In genomic region chr17:7253082-7253481, GRCh38 we compare ENCODE assay signal across 7 cellular contexts. TPM values are rescaled to one million over a fixed set of nuclear protein-coding genes. Genes with fewer than 3 reads are reported as not detected.
DNase-seq lines count a peak whose midpoint lies in the region; ATAC-seq and TF ChIP-seq lines count a peak whose summit lies in the region.

No MANE protein-coding gene starts in this region.

- POLR2A ChIA-PET in activated CD8-positive, alpha-beta T cell treated with anti-CD3 and anti-CD28 coated beads, Interleukin-2, amount 10 ng/mL, durations not matched to agents 7 days and 5 days (lab: Charles Lee): no interaction called here

- no peak overlapping the region for H3K27ac ChIP-seq in iPS DF 6.9 (ENCODE audit: low read length)

- peak; percentile 21 for DNase-seq in HT-29 (ENCODE audit: low spot score)
- DNase-seq in activated CD8-positive, alpha-beta T cell treated with anti-CD3 and anti-CD28 coated beads, Interleukin-2, amount 10 ng/mL, durations not matched to agents 7 days and 5 days: no peak
- no peak for DNase-seq in iPS DF 6.9 (ENCODE audit: low read depth, low spot score)
- no peak for DNase-seq in stimulated activated naive B cell treated with anti-CD40 and anti-IgM and Interleukin-4, amounts not matched to agents 10 μg/mL and 1 μg/mL and 100 μg/mL, for 72 hours
- no peak for DNase-seq in GM10266 (ENCODE audit: extremely low spot score)
- DNase-seq in activated CD4-positive, alpha-beta T cell treated with anti-CD3 and anti-CD28 coated beads for 1 hour: no peak

- H3K36me3 ChIP-seq in iPS DF 6.9 (ENCODE audit: control insufficient read depth, insufficient read depth, low read length): peaks cover 7% of the 10 kb centered on the region; the same call in 1 of the 2 replicates

- H3K36me3 Mint-ChIP-seq in activated CD8-positive, alpha-beta T cell treated with anti-CD3 and anti-CD28 coated beads, Interleukin-2, amount 10 ng/mL, durations not matched to agents 7 days and 5 days (ENCODE audit: low read depth): peaks cover 39% of the 10 kb centered on the region
- peaks cover 36 to 46% of the 10 kb centered on the region in 2 donors for H3K36me3 Mint-ChIP-seq in stimulated activated naive B cell treated with anti-CD40 and anti-IgM and Interleukin-4, amounts not matched to agents 10 μg/mL and 1 μg/mL and 100 μg/mL, for 72 hours

- no peak for TF ChIP-seq CTCF in GM10266 (IDR thresholded peaks at IDR 0.05; ENCODE audit: control insufficient read depth, insufficient read depth, low read depth, missing control alignments)

- peak overlapping the region; percentile 83 for H3K4me3 Mint-ChIP-seq in activated CD8-positive, alpha-beta T cell treated with anti-CD3 and anti-CD28 coated beads, Interleukin-2, amount 10 ng/mL, durations not matched to agents 7 days and 5 days
- H3K4me3 Mint-ChIP-seq in stimulated activated naive B cell treated with anti-CD40 and anti-IgM and Interleukin-4, amounts not matched to agents 10 μg/mL and 1 μg/mL and 100 μg/mL, for 72 hours: peak overlapping the region; percentile 92 to 98

- H3K27me3 ChIP-seq in iPS DF 6.9 (ENCODE audit: control insufficient read depth, insufficient read depth, low read length): no peaks in the 10 kb centered on the region

- CTCF ChIA-PET in activated CD8-positive, alpha-beta T cell treated with anti-CD3 and anti-CD28 coated beads, Interleukin-2, amount 10 ng/mL, durations not matched to agents 7 days and 5 days (lab: Charles Lee): no interaction called here

- WGBS in iPS DF 6.9 (ENCODE audit: insufficient coverage, insufficient read length): no CpG with 5 or more reads among the region's 5 CpGs

- peak overlapping the region; percentile 87; the same call in 1 of the 2 replicates for H3K4me3 ChIP-seq in iPS DF 6.9 (ENCODE audit: low read length)

- no peaks in the 10 kb centered on the region for H3K9me3 ChIP-seq in iPS DF 6.9 (ENCODE audit: control insufficient read depth, insufficient read depth, low read length)

- H3K27me3 Mint-ChIP-seq in activated CD8-positive, alpha-beta T cell treated with anti-CD3 and anti-CD28 coated beads, Interleukin-2, amount 10 ng/mL, durations not matched to agents 7 days and 5 days (ENCODE audit: low read depth): no peaks in the 10 kb centered on the region
- H3K27me3 Mint-ChIP-seq in stimulated activated naive B cell treated with anti-CD40 and anti-IgM and Interleukin-4, amounts not matched to agents 10 μg/mL and 1 μg/mL and 100 μg/mL, for 72 hours: no peaks in the 10 kb centered on the region

- ATAC-seq in activated CD8-positive, alpha-beta T cell treated with anti-CD3 and anti-CD28 coated beads, Interleukin-2, amount 10 ng/mL, durations not matched to agents 7 days and 5 days: no peak
- ATAC-seq in stimulated activated naive B cell treated with anti-CD40 and anti-IgM and Interleukin-4, amounts not matched to agents 10 μg/mL and 1 μg/mL and 100 μg/mL, for 72 hours (replicated peaks): no peak
- no peak for ATAC-seq in GM19455 (IDR thresholded peaks at IDR 0.05; ENCODE audit: unreplicated experiment)

- no peaks in the 10 kb centered on the region for H3K9me3 Mint-ChIP-seq in activated CD8-positive, alpha-beta T cell treated with anti-CD3 and anti-CD28 coated beads, Interleukin-2, amount 10 ng/mL, durations not matched to agents 7 days and 5 days (ENCODE audit: insufficient read depth)
- no peaks in the 10 kb centered on the region for H3K9me3 Mint-ChIP-seq in stimulated activated naive B cell treated with anti-CD40 and anti-IgM and Interleukin-4, amounts not matched to agents 10 μg/mL and 1 μg/mL and 100 μg/mL, for 72 hours

- peak overlapping the region; percentile 100 for H3K27ac Mint-ChIP-seq in activated CD8-positive, alpha-beta T cell treated with anti-CD3 and anti-CD28 coated beads, Interleukin-2, amount 10 ng/mL, durations not matched to agents 7 days and 5 days
- peak overlapping the region; percentile 100 for H3K27ac Mint-ChIP-seq in stimulated activated naive B cell treated with anti-CD40 and anti-IgM and Interleukin-4, amounts not matched to agents 10 μg/mL and 1 μg/mL and 100 μg/mL, for 72 hours

- H3K4me1 Mint-ChIP-seq in activated CD8-positive, alpha-beta T cell treated with anti-CD3 and anti-CD28 coated beads, Interleukin-2, amount 10 ng/mL, durations not matched to agents 7 days and 5 days (ENCODE audit: low read depth): peaks cover 49% of the 10 kb centered on the region
- H3K4me1 Mint-ChIP-seq in stimulated activated naive B cell treated with anti-CD40 and anti-IgM and Interleukin-4, amounts not matched to agents 10 μg/mL and 1 μg/mL and 100 μg/mL, for 72 hours: peaks cover 23 to 53% of the 10 kb centered on the region in 2 donors

- no peaks in the 10 kb centered on the region for H3K4me1 ChIP-seq in iPS DF 6.9 (ENCODE audit: control insufficient read depth, insufficient read depth, low read length)

RNA-seq across cellular contexts. Expression of gene ELP5, which starts 1.1 kb away (rescaled TPM):
- total RNA-seq in HT-29 (2014; rRNA removed; shearing (Covaris generic)): 46.5 and 46.7 TPM in 2 replicates
- total RNA-seq in activated CD8-positive, alpha-beta T cell treated with anti-CD3 and anti-CD28 coated beads, Interleukin-2, amount 10 ng/mL, durations not matched to agents 7 days and 5 days: 10 to 100 TPM; 63.5 to 66.1 TPM

RNA-seq across cellular contexts. Expression of gene CTDNEP1, which starts 1.5 kb away (rescaled TPM):
- total RNA-seq in HT-29 (2014; rRNA removed; shearing (Covaris generic)): 32.8 and 51.4 TPM in 2 replicates
- total RNA-seq in activated CD8-positive, alpha-beta T cell treated with anti-CD3 and anti-CD28 coated beads, Interleukin-2, amount 10 ng/mL, durations not matched to agents 7 days and 5 days: 100 to 1,000 TPM; 171 to 186 TPM

RNA-seq across cellular contexts. Expression of gene CLDN7, which starts 9.2 kb away (rescaled TPM):
- 383 and 429 TPM in 2 replicates for total RNA-seq in HT-29 (2014; rRNA removed; shearing (Covaris generic))
- total RNA-seq in activated CD8-positive, alpha-beta T cell treated with anti-CD3 and anti-CD28 coated beads, Interleukin-2, amount 10 ng/mL, durations not matched to agents 7 days and 5 days: 1 to 10 TPM; 1.1 to 1.3 TPM

RNA-seq across cellular contexts. Expression of gene GABARAP, which starts 10.8 kb away (rescaled TPM):
- total RNA-seq in HT-29 (2014; rRNA removed; shearing (Covaris generic)): 72.3 and 84.0 TPM in 2 replicates
- total RNA-seq in activated CD8-positive, alpha-beta T cell treated with anti-CD3 and anti-CD28 coated beads, Interleukin-2, amount 10 ng/mL, durations not matched to agents 7 days and 5 days: 100 to 1,000 TPM; 203 to 227 TPM

RNA-seq across cellular contexts. Expression of gene PHF23, which starts 13.8 kb away (rescaled TPM):
- total RNA-seq in HT-29 (2014; rRNA removed; shearing (Covaris generic)): 29.3 and 31.7 TPM in 2 replicates
- total RNA-seq in activated CD8-positive, alpha-beta T cell treated with anti-CD3 and anti-CD28 coated beads, Interleukin-2, amount 10 ng/mL, durations not matched to agents 7 days and 5 days: 10 to 100 TPM; 53.6 to 57.9 TPM

Comparison
In these comparisons a context has a peak if more than half of its experiments do, and no peak if none do; other contexts are left out.
1. RNA of gene CLDN7, which starts 9.2 kb away (total RNA-seq): 383 to 429 TPM in HT-29; 1.1 to 1.3 TPM in activated CD8-positive, alpha-beta T cell treated with anti-CD3 and anti-CD28 coated beads, Interleukin-2, amount 10 ng/mL, durations not matched to agents 7 days and 5 days; every median in the first group is over 100 times any median in the second.